9 cellular contexts compared by ENCODE assay signal in genomic region chr17:81428121-81428515, GRCh38. TPM values are rescaled to one million over a fixed set of nuclear protein-coding genes. Genes with fewer than 3 reads are reported as not detected.
DNase-seq lines count a peak whose midpoint lies in the region; ATAC-seq and TF ChIP-seq lines count a peak whose summit lies in the region.
"Had no signal": no experiment of that assay in that cellular context is flagged by ENCODE, and none has a peak within 500 bp of the region (broad histone marks: within the 10 kb centered on the region; RNA-seq: fewer than 3 reads in every experiment).

No MANE protein-coding gene starts in this region.

- H3K27me3 ChIP-seq in BLaER1 (no peaks in the 10 kb centered on the region), body of pancreas (no peaks in the 10 kb centered on the region), neural progenitor cell (no peaks in the 10 kb centered on the region), foreskin keratinocyte (peaks cover 26% of the 10 kb centered on the region)

- H3K9ac ChIP-seq in BLaER1 (peak overlapping the region; percentile 87), neural progenitor cell (no peak overlapping the region)

- H3K4me1 ChIP-seq in BLaER1 = peaks cover 59% of the 10 kb centered on the region
- H3K4me1 ChIP-seq in body of pancreas = peaks cover 68% of the 10 kb centered on the region
- peaks cover 38% of the 10 kb centered on the region for H3K4me1 ChIP-seq in neural progenitor cell
- peaks cover 3% of the 10 kb centered on the region for H3K4me1 ChIP-seq in foreskin keratinocyte

- peaks cover 26% of the 10 kb centered on the region; the same call in 1 of the 2 replicates for H3K9me3 ChIP-seq in BLaER1
- H3K9me3 ChIP-seq in body of pancreas = no peaks in the 10 kb centered on the region
- H3K9me3 ChIP-seq in neural progenitor cell (ENCODE audit: low read depth) = no peaks in the 10 kb centered on the region

- no peak overlapping the region for H3K4me3 Mint-ChIP-seq in neural progenitor cell

- peak overlapping the region; percentile 97 for H3K4me2 ChIP-seq in BLaER1
- peak overlapping the region; percentile 42 for H3K4me2 ChIP-seq in neural progenitor cell

- H3K9me3 Mint-ChIP-seq in neural progenitor cell = no peaks in the 10 kb centered on the region

- WGBS in body of pancreas, 2 donors = 27 to 33% methylated on average over 3 to 12 of the region's 12 CpGs

- H3F3A ChIP-seq in neural progenitor cell (ENCODE audit: low read depth) = peaks cover 11% of the 10 kb centered on the region

- H3K36me3 ChIP-seq in BLaER1 (peaks cover 26% of the 10 kb centered on the region), body of pancreas (replicated peaks in 1 of 2; ENCODE audit: insufficient read depth in 1 of 2, low read depth in 2 of 2) (no peaks in the 10 kb centered on the region), neural progenitor cell (no peaks in the 10 kb centered on the region)

- H3K27ac ChIP-seq in BLaER1 = peak overlapping the region; percentile 98
- H3K27ac ChIP-seq in body of pancreas = peak overlapping the region; percentile 60 to 87 (median 84)
- H3K27ac ChIP-seq in neural progenitor cell = no peak overlapping the region
- H3K27ac ChIP-seq in foreskin keratinocyte = no peak overlapping the region

- TF ChIP-seq CTCF in body of pancreas (IDR thresholded peaks at IDR 0.05) (peak in 1 of 7 experiments; percentile 11), neural progenitor cell (IDR thresholded peaks at IDR 0.05) (no peak), foreskin keratinocyte (conservative IDR thresholded peaks at IDR 0.05) (no peak)

- no peaks in the 10 kb centered on the region for H3K36me3 Mint-ChIP-seq in neural progenitor cell

- no peaks in the 10 kb centered on the region for H3K27me3 Mint-ChIP-seq in neural progenitor cell (ENCODE audit: insufficient read depth, low read depth)

- H3K79me2 ChIP-seq in neural progenitor cell (ENCODE audit: low read depth) = peaks cover 9% of the 10 kb centered on the region

- peak; percentile 49 to 75 for DNase-seq in Kasumi-1 (lab: John Stamatoyannopoulos, UW)
- peak in 2 of 4 donors; percentile 55 to 57 for DNase-seq in body of pancreas
- DNase-seq in neural progenitor cell (ENCODE audit: low spot score) = no peak
- DNase-seq in foreskin keratinocyte = no peak
- DNase-seq in activated CD4-positive, CD25-positive, alpha-beta regulatory T cell (lab: John Stamatoyannopoulos, UW) = no peak
- DNase-seq: activated T-cell treated with anti-CD3 and anti-CD28 coated beads for 4 hours had no signal

- ATAC-seq in body of pancreas (peak; percentile 1), GM21737 (IDR thresholded peaks at IDR 0.05; ENCODE audit: unreplicated experiment) (no peak), foreskin keratinocyte (no peak), HG02610 (IDR thresholded peaks at IDR 0.05; ENCODE audit: unreplicated experiment) (no peak)

- no peak overlapping the region for H2AFZ ChIP-seq in neural progenitor cell (replicated peaks)

- TF ChIP-seq POLR2A in body of pancreas (IDR thresholded peaks at IDR 0.05) = no peak

- H3K4me1 Mint-ChIP-seq in neural progenitor cell = peaks cover 6% of the 10 kb centered on the region

- H4K20me1 ChIP-seq in BLaER1 = peaks cover 53% of the 10 kb centered on the region
- H4K20me1 ChIP-seq in neural progenitor cell (ENCODE audit: low read depth) = peaks cover 53% of the 10 kb centered on the region

- no peak overlapping the region for H3K27ac Mint-ChIP-seq in neural progenitor cell

- intact Hi-C loops in body of pancreas (cut with DNase I) = no loop called here

- H3K4me3 ChIP-seq in BLaER1 (peak overlapping the region; percentile 70), body of pancreas (no peak overlapping the region), neural progenitor cell (no peak overlapping the region)

RNA-seq across cellular contexts. Expression of gene BAHCC1, which starts 32.9 kb away (rescaled TPM):
- total RNA-seq in body of pancreas (10 to 100 TPM in 1 of 2 donors, 1 to 10 TPM in 1; 5.7 to 14.8 TPM), neural progenitor cell (ENCODE audit: low replicate concordance) (3.4 and 26.3 TPM in 2 replicates), foreskin keratinocyte (4.4 and 5.6 TPM in 2 replicates)
- polyA plus RNA-seq in foreskin keratinocyte = 1.7 and 2.2 TPM in 2 replicates

Comparison
In these comparisons a context has a peak if more than half of its experiments do, and no peak if none do; other contexts are left out.
1. H3K27ac ChIP-seq: peak in BLaER1 (single experiment) and body of pancreas (4 of 4); none in neural progenitor cell (single experiment) and foreskin keratinocyte (single experiment).
2. DNase-seq: peak in Kasumi-1 (2 of 2); none in neural progenitor cell (single experiment), foreskin keratinocyte (0 of 2) and activated CD4-positive, CD25-positive, alpha-beta regulatory T cell (0 of 4).